Comparison of ENCODE assay signal across 1 cellular context in genomic region chr3:138915503-138916498, GRCh38.
A peak's percentile ranks its signal among the peaks of the same experiment; 100 is the strongest.
TF ChIP-seq lines count a peak whose summit lies in the region.

No MANE protein-coding gene starts in this region.

TF ChIP-seq in K562, 482 proteins besides CTCF, POLR2A, EP300 and RAD21 (continued from another document and continues in another):
- TF ChIP-seq TFAM (CRISPR knock-in tag; conservative IDR thresholded peaks at IDR 0.05) (no peak), ZNF263 (CRISPR knock-in tag; IDR thresholded peaks at IDR 0.05; ENCODE audit: borderline replicate concordance) (no peak), PPARD (CRISPR knock-in tag; IDR thresholded peaks at IDR 0.05) (no peak), ZNF282 (CRISPR knock-in tag; IDR thresholded peaks at IDR 0.05) (no peak), ZNF311 (CRISPR knock-in tag; IDR thresholded peaks at IDR 0.05) (no peak; the same call in 1 of the 2 replicates), TEAD1 (CRISPR knock-in tag; IDR thresholded peaks at IDR 0.05) (peak in 1 of 2 experiments; percentile 59; a peak in 1 of 4 replicates), MAFG (tag; conservative IDR thresholded peaks at IDR 0.05) (no peak), FIP1L1 (IDR thresholded peaks at IDR 0.05; ENCODE audit: low read depth, low read length, poor library complexity, severe bottlenecking) (peak; percentile 35), FOXO4 (CRISPR knock-in tag; IDR thresholded peaks at IDR 0.05) (no peak), TCF7 (IDR thresholded peaks at IDR 0.05; ENCODE audit: borderline replicate concordance) (no peak), PRPF4 (IDR thresholded peaks at IDR 0.05; ENCODE audit: insufficient read depth, low read depth, low read length, poor library complexity, severe bottlenecking) (no peak), TAF15 (IDR thresholded peaks at IDR 0.05; ENCODE audit: low read depth, low read length) (no peak), ARID2 (IDR thresholded peaks at IDR 0.05) (no peak), LARP7 (IDR thresholded peaks at IDR 0.05) (no peak), PHF21A (IDR thresholded peaks at IDR 0.05; ENCODE audit: borderline replicate concordance, low read depth) (no peak), POLR2AphosphoS5 (IDR thresholded peaks at IDR 0.05; ENCODE audit: control insufficient read depth, insufficient read depth, low read depth, low read length) (peak; percentile 53), AFF4 (CRISPR knock-in tag; IDR thresholded peaks at IDR 0.05) (peak; percentile 48), ZBTB12 (CRISPR knock-in tag; IDR thresholded peaks at IDR 0.05) (no peak), FOXP4 (CRISPR knock-in tag; IDR thresholded peaks at IDR 0.05; ENCODE audit: borderline replicate concordance) (no peak), ZNF354B (CRISPR knock-in tag; IDR thresholded peaks at IDR 0.05) (no peak), SMARCA5 (IDR thresholded peaks at IDR 0.05) (peak; percentile 62; the same call in 1 of the 2 replicates), GATAD2B (IDR thresholded peaks at IDR 0.05; ENCODE audit: borderline replicate concordance) (peak; percentile 95), HNRNPK (IDR thresholded peaks at IDR 0.05; ENCODE audit: low read depth, low read length, poor library complexity, severe bottlenecking) (no peak), RBM39 (optimal IDR thresholded peaks at IDR 0.05; ENCODE audit: low read depth, low read length) (no peak), STAT5B (CRISPR knock-in tag; IDR thresholded peaks at IDR 0.05) (no peak), PHTF2 (CRISPR knock-in tag; IDR thresholded peaks at IDR 0.05) (no peak), SP1 (CRISPR knock-in tag; IDR thresholded peaks at IDR 0.05) (peak; percentile 81; the same call in 1 of the 2 replicates), ZFX (CRISPR knock-in tag; IDR thresholded peaks at IDR 0.05) (peak; percentile 89), SIRT6 (IDR thresholded peaks at IDR 0.05; ENCODE audit: low read depth, low read length) (no peak), ZNF699 (CRISPR knock-in tag; IDR thresholded peaks at IDR 0.05; ENCODE audit: insufficient replicate concordance) (no peak), POLR2B (IDR thresholded peaks at IDR 0.05; ENCODE audit: low read depth, partially characterized antibody) (no peak), MYC (IDR thresholded peaks at IDR 0.05; ENCODE audit: low read depth, low read length) (peak; percentile 60), MYC (CRISPR knock-in tag; IDR thresholded peaks at IDR 0.05; ENCODE audit: borderline replicate concordance, low read depth) (no peak), RBM17 (IDR thresholded peaks at IDR 0.05; ENCODE audit: borderline replicate concordance, low read depth, low read length) (no peak), USF1 (CRISPR knock-in tag; IDR thresholded peaks at IDR 0.05) (no peak), MNT (conservative IDR thresholded peaks at IDR 0.05) (0 out of 4 replicates have a peak, but pooled peaks of 1 of the 2 experiments have one; percentile 6), DPF2 (IDR thresholded peaks at IDR 0.05) (0 out of 2 replicates have a peak, but pooled peaks have one; percentile 9), ELF1 (tag; IDR thresholded peaks at IDR 0.05) (no peak), CHCHD3 (CRISPR knock-in tag; IDR thresholded peaks at IDR 0.05) (no peak), CBFA2T3 (IDR thresholded peaks at IDR 0.05) (no peak), NCOA2 (IDR thresholded peaks at IDR 0.05; ENCODE audit: partially characterized antibody in 2 of 2) (no peak), IRF2 (CRISPR knock-in tag; IDR thresholded peaks at IDR 0.05) (no peak), ZKSCAN3 (CRISPR knock-in tag; IDR thresholded peaks at IDR 0.05) (no peak), CAMTA2 (CRISPR knock-in tag; conservative IDR thresholded peaks at IDR 0.05) (0 out of 2 replicates have a peak, but pooled peaks have one; percentile 16), CREB5 (CRISPR knock-in tag; IDR thresholded peaks at IDR 0.05) (no peak), OTX1 (CRISPR knock-in tag; IDR thresholded peaks at IDR 0.05) (peak; percentile 16; the same call in 1 of the 2 replicates), HDAC2 (IDR thresholded peaks at IDR 0.05) (0 out of 2 replicates have a peak, but pooled peaks have one; percentile 51), RNF2 (IDR thresholded peaks at IDR 0.05) (peak; percentile 55; the same call in 1 of the 2 replicates), SETDB1 (IDR thresholded peaks at IDR 0.05; ENCODE audit: low read length) (no peak), CCAR2 (IDR thresholded peaks at IDR 0.05; ENCODE audit: low read depth, low read length) (no peak), HNRNPLL (IDR thresholded peaks at IDR 0.05; ENCODE audit: low read depth, low read length, poor library complexity, severe bottlenecking) (peak; percentile 40), SREBF1 (IDR thresholded peaks at IDR 0.05; ENCODE audit: borderline replicate concordance, low read depth, low read length) (no peak), ZMIZ1 (IDR thresholded peaks at IDR 0.05; ENCODE audit: low read depth in 2 of 2, low read length in 2 of 2) (0 out of 4 replicates have a peak, but pooled peaks of 1 of the 2 experiments have one; percentile 43), ZBTB8A (IDR thresholded peaks at IDR 0.05; ENCODE audit: partially characterized antibody) (no peak), XRCC3 (IDR thresholded peaks at IDR 0.05) (no peak), DMBX1 (CRISPR knock-in tag; IDR thresholded peaks at IDR 0.05; ENCODE audit: borderline replicate concordance) (no peak; the same call in 1 of the 2 replicates), SMARCE1 (IDR thresholded peaks at IDR 0.05) (peak; percentile 23), BACH1 (tag; IDR thresholded peaks at IDR 0.05) (no peak), TCF15 (CRISPR knock-in tag; IDR thresholded peaks at IDR 0.05) (no peak), STAT5A (IDR thresholded peaks at IDR 0.05; ENCODE audit: borderline replicate concordance, low read length) (no peak)
